26 cellular contexts compared by ENCODE assay signal in the genomic region with DNA sequence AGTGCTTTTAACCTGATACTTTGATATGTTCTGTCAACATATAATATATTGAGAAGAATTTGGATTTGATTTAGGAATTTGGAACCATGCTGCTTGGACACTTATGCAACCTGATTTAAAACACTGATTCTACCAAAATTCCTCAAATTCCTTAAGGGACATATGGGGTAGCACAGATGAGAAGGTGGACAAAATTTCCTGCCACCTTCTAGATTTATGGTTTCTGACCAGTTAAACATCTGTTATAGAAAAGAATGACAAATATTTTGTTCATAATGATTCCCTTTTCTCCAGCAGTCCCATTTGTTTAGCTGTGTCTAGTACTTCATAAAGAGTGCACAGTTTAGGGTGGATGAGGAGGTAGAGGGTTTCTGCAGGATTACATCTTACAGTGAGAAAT. TPM values are rescaled to one million over a fixed set of nuclear protein-coding genes. Genes with fewer than 3 reads are reported as not detected.
"Had no signal": no experiment of that assay in that cellular context is flagged by ENCODE, and none has a peak within 500 bp of the region (broad histone marks: within the 10 kb centered on the region; RNA-seq: fewer than 3 reads in every experiment).

No MANE protein-coding gene starts in this region.

- H3K9me3 ChIP-seq: gastrocnemius medialis, tibial nerve had no signal

- H3K4me1 ChIP-seq: gastrocnemius medialis, parathyroid adenoma, tibial nerve had no signal

- H3K27ac ChIP-seq: gastrocnemius medialis, parathyroid adenoma, tibial nerve, VCaP had no signal

- H3K27me3 Mint-ChIP-seq: activated CD4-positive, alpha-beta memory T cell treated with anti-CD3 and anti-CD28 coated beads, Interleukin-2, amount 10 ng/mL, durations not matched to agents 7 days and 5 days; activated CD4-positive, alpha-beta T cell treated with anti-CD3 and anti-CD28 coated beads, Interleukin-2, amount 10 ng/mL, durations not matched to agents 24 days and 14 days; activated naive CD4-positive, alpha-beta T cell treated with anti-CD3 and anti-CD28 coated beads, Interleukin-2, amount 50 U/mL, for 24 hours; brain; dendritic cell treated with granulocyte-macrophage colony-stimulating factor and Interleukin-4, amounts not matched to agents 40 ng/mL and 50 ng/mL, for 4 days; naive B cell; stimulated activated naive CD8-positive, alpha-beta T cell treated with anti-CD3 and anti-CD28 coated beads, Interleukin-15, Interleukin-2, amounts not matched to agents 100 ng/mL and 50 ng/mL, for 24 hours had no signal

- H3K4me3 Mint-ChIP-seq: activated CD4-positive, alpha-beta memory T cell treated with anti-CD3 and anti-CD28 coated beads, Interleukin-2, amount 10 ng/mL, durations not matched to agents 7 days and 5 days; activated CD4-positive, alpha-beta T cell treated with anti-CD3 and anti-CD28 coated beads, Interleukin-2, amount 10 ng/mL, durations not matched to agents 24 days and 14 days; activated naive CD4-positive, alpha-beta T cell treated with anti-CD3 and anti-CD28 coated beads, Interleukin-2, amount 50 U/mL, for 24 hours; brain; dendritic cell treated with granulocyte-macrophage colony-stimulating factor and Interleukin-4, amounts not matched to agents 40 ng/mL and 50 ng/mL, for 4 days; naive B cell; stimulated activated naive CD8-positive, alpha-beta T cell treated with anti-CD3 and anti-CD28 coated beads, Interleukin-15, Interleukin-2, amounts not matched to agents 100 ng/mL and 50 ng/mL, for 24 hours had no signal

- H3K4me1 Mint-ChIP-seq: activated CD4-positive, alpha-beta memory T cell treated with anti-CD3 and anti-CD28 coated beads, Interleukin-2, amount 10 ng/mL, durations not matched to agents 7 days and 5 days; activated naive CD4-positive, alpha-beta T cell treated with anti-CD3 and anti-CD28 coated beads, Interleukin-2, amount 50 U/mL, for 24 hours; brain had no signal

- ATAC-seq: activated CD4-positive, CD25-positive, alpha-beta regulatory T cell treated with anti-CD3 and anti-CD28 coated beads, Interleukin-2, amount 50 U/mL, for 24 hours; gastrocnemius medialis; right cardiac atrium had no signal

- H3K9ac ChIP-seq: parathyroid adenoma had no signal

- H3K4me3 ChIP-seq: gastrocnemius medialis, tibial nerve had no signal

- H3K27ac Mint-ChIP-seq: activated CD4-positive, alpha-beta memory T cell treated with anti-CD3 and anti-CD28 coated beads, Interleukin-2, amount 10 ng/mL, durations not matched to agents 7 days and 5 days; activated CD4-positive, alpha-beta T cell treated with anti-CD3 and anti-CD28 coated beads, Interleukin-2, amount 10 ng/mL, durations not matched to agents 24 days and 14 days; activated naive CD4-positive, alpha-beta T cell treated with anti-CD3 and anti-CD28 coated beads, Interleukin-2, amount 50 U/mL, for 24 hours; dendritic cell treated with granulocyte-macrophage colony-stimulating factor and Interleukin-4, amounts not matched to agents 40 ng/mL and 50 ng/mL, for 4 days; stimulated activated naive CD8-positive, alpha-beta T cell treated with anti-CD3 and anti-CD28 coated beads, Interleukin-15, Interleukin-2, amounts not matched to agents 100 ng/mL and 50 ng/mL, for 24 hours had no signal

- H3K9me3 Mint-ChIP-seq: activated CD4-positive, alpha-beta memory T cell treated with anti-CD3 and anti-CD28 coated beads, Interleukin-2, amount 10 ng/mL, durations not matched to agents 7 days and 5 days; activated CD4-positive, alpha-beta T cell treated with anti-CD3 and anti-CD28 coated beads, Interleukin-2, amount 10 ng/mL, durations not matched to agents 24 days and 14 days; activated naive CD4-positive, alpha-beta T cell treated with anti-CD3 and anti-CD28 coated beads, Interleukin-2, amount 50 U/mL, for 24 hours; brain; dendritic cell treated with granulocyte-macrophage colony-stimulating factor and Interleukin-4, amounts not matched to agents 40 ng/mL and 50 ng/mL, for 4 days; naive B cell; stimulated activated naive CD8-positive, alpha-beta T cell treated with anti-CD3 and anti-CD28 coated beads, Interleukin-15, Interleukin-2, amounts not matched to agents 100 ng/mL and 50 ng/mL, for 24 hours had no signal

- H2AFZ ChIP-seq: parathyroid adenoma had no signal

- DNase-seq: activated CD4-positive, alpha-beta memory T cell treated with anti-CD3 and anti-CD28 coated beads, Interleukin-2, amount 10 ng/mL, durations not matched to agents 7 days and 5 days; activated CD4-positive, alpha-beta T cell treated with anti-CD3 and anti-CD28 coated beads, Interleukin-2, amount 10 ng/mL, durations not matched to agents 24 days and 14 days; activated effector memory CD4-positive, alpha-beta T cell treated with anti-CD3 and anti-CD28 coated beads, Interleukin-2, amount 50 U/mL, for 16 hours; activated T-cell treated with anti-CD3 and anti-CD28 coated beads for 4 hours; aorta; effector CD4-positive, alpha-beta T cell; erythroblast; gastrocnemius medialis; head of caudate nucleus; hypothalamus; naive B cell; nucleus accumbens; right cardiac atrium; stimulated activated CD4-positive, alpha-beta T cell treated with anti-CD3 and anti-CD28 coated beads, Interleukin-12 subunit alpha, Interleukin-12 subunit beta, amount 100 ng/mL, for 4 hours; stimulated activated CD4-positive, alpha-beta T cell treated with anti-CD3 and anti-CD28 coated beads, Interleukin-4, amount 100 ng/mL, for 4 hours had no signal

- H3K27me3 ChIP-seq: gastrocnemius medialis, tibial nerve had no signal

RNA-seq across cellular contexts. Expression of gene BMP8A, which starts 12.9 kb away (rescaled TPM):
- total RNA-seq: activated CD4-positive, alpha-beta memory T cell treated with anti-CD3 and anti-CD28 coated beads, Interleukin-2, amount 10 ng/mL, durations not matched to agents 7 days and 5 days; activated CD4-positive, alpha-beta T cell treated with anti-CD3 and anti-CD28 coated beads, Interleukin-2, amount 10 ng/mL, durations not matched to agents 24 days and 14 days; aorta; liver; T-helper 2 cell treated with Interferon-gamma antibody and Interleukin-4, amounts not matched to agents 100 ng/mL and 5 ng/mL, for 36 hours had no signal
- polyA plus RNA-seq: aorta, liver, neural cell had no signal
